Comparison of ENCODE assay signal across 10 cellular contexts in the genomic region with DNA sequence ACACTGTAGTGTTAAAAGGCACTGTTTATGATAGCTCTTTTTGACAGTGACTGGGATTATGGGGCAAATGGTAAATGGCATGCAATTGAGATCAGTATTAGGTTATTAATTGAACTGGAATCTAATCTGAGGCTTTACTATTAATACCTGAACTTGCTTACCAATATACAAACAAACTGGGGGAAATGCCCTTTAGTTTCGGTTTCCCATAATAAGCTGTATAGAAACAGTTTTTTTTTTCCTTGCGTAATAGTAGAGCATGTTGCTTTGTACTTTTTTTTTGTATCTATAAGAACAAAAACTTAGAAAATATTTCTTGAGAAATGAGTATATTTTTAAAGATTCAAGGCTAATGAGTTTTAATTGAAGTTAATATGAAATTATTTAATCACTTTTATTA.
DNase-seq lines count a peak whose midpoint lies in the region; ATAC-seq and TF ChIP-seq lines count a peak whose summit lies in the region.
"Had no signal": no experiment of that assay in that cellular context is flagged by ENCODE, and none has a peak within 500 bp of the region (broad histone marks: within the 10 kb centered on the region; RNA-seq: fewer than 3 reads in every experiment).

No MANE protein-coding gene starts in this region.

- intact Hi-C loops in activated T-helper 1 cell treated with anti-CD3 and anti-CD28 coated beads, Interleukin-12 subunit alpha, Interleukin-12 subunit beta, Interleukin-2, Interleukin-4 antibody, amounts not matched to agents 30 ng/mL and 10 ng/mL and 1 ng/mL, durations not matched to agents 14 hours and 24 hours and 36 hours (cut with micrococcal nuclease), result loop anchor here (5.0 to 10.0 kb wide), 2 partner anchors 78 to 90 kb away; no protein-coding TSS in a partner anchor

- peaks cover 73% of the 10 kb centered on the region for H3K4me1 Mint-ChIP-seq in activated T-cell treated with anti-CD3 and anti-CD28 coated beads, Interleukin-2, amount 50 U/mL, for 4 hours (ENCODE audit: low read depth)
- H3K4me1 Mint-ChIP-seq in activated T-helper 1 cell treated with anti-CD3 and anti-CD28 coated beads, Interleukin-12 subunit alpha, Interleukin-12 subunit beta, Interleukin-2, Interleukin-4 antibody, amounts not matched to agents 30 ng/mL and 10 ng/mL and 1 ng/mL, durations not matched to agents 14 hours and 24 hours and 36 hours (ENCODE audit: low read depth), result peaks cover 82% of the 10 kb centered on the region

- peaks cover 9% of the 10 kb centered on the region for H3K36me3 Mint-ChIP-seq in activated T-cell treated with anti-CD3 and anti-CD28 coated beads, Interleukin-2, amount 50 U/mL, for 4 hours (ENCODE audit: insufficient read depth)
- peaks cover 30% of the 10 kb centered on the region for H3K36me3 Mint-ChIP-seq in activated T-helper 1 cell treated with anti-CD3 and anti-CD28 coated beads, Interleukin-12 subunit alpha, Interleukin-12 subunit beta, Interleukin-2, Interleukin-4 antibody, amounts not matched to agents 30 ng/mL and 10 ng/mL and 1 ng/mL, durations not matched to agents 14 hours and 24 hours and 36 hours (ENCODE audit: low read depth)

- ATAC-seq in activated T-cell treated with anti-CD3 and anti-CD28 coated beads, Interleukin-2, amount 50 U/mL, for 4 hours, result no peak
- ATAC-seq in HG03097 (IDR thresholded peaks at IDR 0.05; ENCODE audit: low FRiP score, unreplicated experiment) (peak; percentile 46), upper lobe of left lung (ENCODE audit: low FRiP score in 2 of 2) (no peak)

- no peak overlapping the region for H3K4me3 ChIP-seq in upper lobe of left lung

- no peaks in the 10 kb centered on the region for H3K9me3 ChIP-seq in upper lobe of left lung

- H3K4me3 Mint-ChIP-seq in activated T-cell treated with anti-CD3 and anti-CD28 coated beads, Interleukin-2, amount 50 U/mL, for 4 hours, result peak overlapping the region; percentile 4
- peak overlapping the region; percentile 21 for H3K4me3 Mint-ChIP-seq in activated T-helper 1 cell treated with anti-CD3 and anti-CD28 coated beads, Interleukin-12 subunit alpha, Interleukin-12 subunit beta, Interleukin-2, Interleukin-4 antibody, amounts not matched to agents 30 ng/mL and 10 ng/mL and 1 ng/mL, durations not matched to agents 14 hours and 24 hours and 36 hours
- H3K4me3 Mint-ChIP-seq: stimulated activated naive CD8-positive, alpha-beta T cell treated with anti-CD3 and anti-CD28 coated beads, Interleukin-15, Interleukin-2, amounts not matched to agents 100 ng/mL and 50 ng/mL, for 24 hours had no signal

- no peaks in the 10 kb centered on the region for H3K9me3 Mint-ChIP-seq in activated T-cell treated with anti-CD3 and anti-CD28 coated beads, Interleukin-2, amount 50 U/mL, for 4 hours
- no peaks in the 10 kb centered on the region for H3K9me3 Mint-ChIP-seq in activated T-helper 1 cell treated with anti-CD3 and anti-CD28 coated beads, Interleukin-12 subunit alpha, Interleukin-12 subunit beta, Interleukin-2, Interleukin-4 antibody, amounts not matched to agents 30 ng/mL and 10 ng/mL and 1 ng/mL, durations not matched to agents 14 hours and 24 hours and 36 hours
- H3K9me3 Mint-ChIP-seq: stimulated activated naive CD8-positive, alpha-beta T cell treated with anti-CD3 and anti-CD28 coated beads, Interleukin-15, Interleukin-2, amounts not matched to agents 100 ng/mL and 50 ng/mL, for 24 hours had no signal

- TF ChIP-seq CTCF in upper lobe of left lung (IDR thresholded peaks at IDR 0.05), result no peak

- peak overlapping the region; percentile 27 for H3K27ac Mint-ChIP-seq in activated T-helper 1 cell treated with anti-CD3 and anti-CD28 coated beads, Interleukin-12 subunit alpha, Interleukin-12 subunit beta, Interleukin-2, Interleukin-4 antibody, amounts not matched to agents 30 ng/mL and 10 ng/mL and 1 ng/mL, durations not matched to agents 14 hours and 24 hours and 36 hours
- H3K27ac Mint-ChIP-seq: stimulated activated naive CD8-positive, alpha-beta T cell treated with anti-CD3 and anti-CD28 coated beads, Interleukin-15, Interleukin-2, amounts not matched to agents 100 ng/mL and 50 ng/mL, for 24 hours had no signal

- no peaks in the 10 kb centered on the region for H3K27me3 ChIP-seq in upper lobe of left lung

- peak overlapping the region in 3 of 4 donors; percentile 59 to 84 (median 82) for H3K27ac ChIP-seq in upper lobe of left lung

- no peak for DNase-seq in activated T-cell treated with anti-CD3 and anti-CD28 coated beads, Interleukin-2, amount 50 U/mL, for 4 hours
- no peak for DNase-seq in activated T-cell treated with anti-CD3 and anti-CD28 coated beads, Interleukin-2, amount 50 U/mL, for 48 hours
- DNase-seq in activated T-helper 1 cell treated with anti-CD3 and anti-CD28 coated beads, Interleukin-12 subunit alpha, Interleukin-12 subunit beta, Interleukin-2, Interleukin-4 antibody, amounts not matched to agents 30 ng/mL and 10 ng/mL and 1 ng/mL, durations not matched to agents 14 hours and 24 hours and 36 hours (ENCODE audit: low spot score), result no peak
- no peak for DNase-seq in upper lobe of left lung
- DNase-seq in occipital lobe (lab: John Stamatoyannopoulos, UW), result no peak
- no peak for DNase-seq in GOT3 (lab: John Stamatoyannopoulos, UW)
- DNase-seq in superior temporal gyrus (ENCODE audit: extremely low spot score), result no peak
- DNase-seq: NCI-H1048 had no signal

- peaks cover 67 to 94% (median 89%) of the 10 kb centered on the region in 4 donors for H3K4me1 ChIP-seq in upper lobe of left lung

- TF ChIP-seq POLR2A in upper lobe of left lung (IDR thresholded peaks at IDR 0.05), result no peak

- WGBS in upper lobe of left lung, 2 donors, result 36 to 50% methylated on average over 2 of the region's 2 CpGs

- H3K36me3 ChIP-seq in upper lobe of left lung, result no peaks in the 10 kb centered on the region

- H3K27me3 Mint-ChIP-seq in activated T-cell treated with anti-CD3 and anti-CD28 coated beads, Interleukin-2, amount 50 U/mL, for 4 hours (ENCODE audit: low read depth), result no peaks in the 10 kb centered on the region
- no peaks in the 10 kb centered on the region for H3K27me3 Mint-ChIP-seq in activated T-helper 1 cell treated with anti-CD3 and anti-CD28 coated beads, Interleukin-12 subunit alpha, Interleukin-12 subunit beta, Interleukin-2, Interleukin-4 antibody, amounts not matched to agents 30 ng/mL and 10 ng/mL and 1 ng/mL, durations not matched to agents 14 hours and 24 hours and 36 hours (ENCODE audit: insufficient read depth)
- H3K27me3 Mint-ChIP-seq: stimulated activated naive CD8-positive, alpha-beta T cell treated with anti-CD3 and anti-CD28 coated beads, Interleukin-15, Interleukin-2, amounts not matched to agents 100 ng/mL and 50 ng/mL, for 24 hours had no signal

- TF ChIP-seq EP300 in upper lobe of left lung (IDR thresholded peaks at IDR 0.05), result no peak
